In genomic region chr11:45806072-45806933, GRCh38 we compare ENCODE assay signal across 11 cellular contexts. TPM values are rescaled to one million over a fixed set of nuclear protein-coding genes. Genes with fewer than 3 reads are reported as not detected.
A peak's percentile ranks its signal among the peaks of the same experiment; 100 is the strongest.
DNase-seq lines count a peak whose midpoint lies in the region; ATAC-seq, FAIRE-seq and TF ChIP-seq lines count a peak whose summit lies in the region.
"Had no signal": no experiment of that assay in that cellular context is flagged by ENCODE, and none has a peak within 500 bp of the region (broad histone marks: within the 10 kb centered on the region; RNA-seq: fewer than 3 reads in every experiment).

No MANE protein-coding gene starts in this region.

- no peak for TF ChIP-seq CTCF in kidney (IDR thresholded peaks at IDR 0.05; ENCODE audit: borderline replicate concordance, extremely low read depth, insufficient read depth)
- TF ChIP-seq CTCF in thoracic aorta (IDR thresholded peaks at IDR 0.05): no peak

- FAIRE-seq in kidney (lab: Jason Lieb, UNC): no peak
- FAIRE-seq: islet of Langerhans had no signal

- peak overlapping the region; percentile 21 for H3K27ac Mint-ChIP-seq in activated CD4-positive, alpha-beta T cell treated with anti-CD3 and anti-CD28 coated beads, Interleukin-2, amount 10 ng/mL, durations not matched to agents 7 days and 5 days
- H3K27ac Mint-ChIP-seq in activated naive CD8-positive, alpha-beta T cell treated with anti-CD3 and anti-CD28 coated beads, Interleukin-2, amount 10 ng/mL, durations not matched to agents 7 days and 5 days: peak overlapping the region; percentile 69

- no peaks in the 10 kb centered on the region for H3K27me3 Mint-ChIP-seq in activated CD4-positive, alpha-beta T cell treated with anti-CD3 and anti-CD28 coated beads, Interleukin-2, amount 10 ng/mL, durations not matched to agents 7 days and 5 days
- no peaks in the 10 kb centered on the region for H3K27me3 Mint-ChIP-seq in activated naive CD8-positive, alpha-beta T cell treated with anti-CD3 and anti-CD28 coated beads, Interleukin-2, amount 10 ng/mL, durations not matched to agents 7 days and 5 days

- CTCF ChIA-PET in activated CD4-positive, alpha-beta T cell treated with anti-CD3 and anti-CD28 coated beads, Interleukin-2, amount 10 ng/mL, durations not matched to agents 7 days and 5 days (lab: Charles Lee): interaction anchor here (0.6 to 1.6 kb wide), 2 partner anchors 11 to 492 kb away, joined by 3 to 9 read pairs; no protein-coding TSS in a partner anchor

- H3K36me3 Mint-ChIP-seq in activated CD4-positive, alpha-beta T cell treated with anti-CD3 and anti-CD28 coated beads, Interleukin-2, amount 10 ng/mL, durations not matched to agents 7 days and 5 days (ENCODE audit: low read depth): peaks cover 18% of the 10 kb centered on the region
- peaks cover 13% of the 10 kb centered on the region for H3K36me3 Mint-ChIP-seq in activated naive CD8-positive, alpha-beta T cell treated with anti-CD3 and anti-CD28 coated beads, Interleukin-2, amount 10 ng/mL, durations not matched to agents 7 days and 5 days

- no peaks in the 10 kb centered on the region for H3K9me3 Mint-ChIP-seq in activated CD4-positive, alpha-beta T cell treated with anti-CD3 and anti-CD28 coated beads, Interleukin-2, amount 10 ng/mL, durations not matched to agents 7 days and 5 days
- H3K9me3 Mint-ChIP-seq in activated naive CD8-positive, alpha-beta T cell treated with anti-CD3 and anti-CD28 coated beads, Interleukin-2, amount 10 ng/mL, durations not matched to agents 7 days and 5 days: no peaks in the 10 kb centered on the region

- POLR2A ChIA-PET in activated CD4-positive, alpha-beta T cell treated with anti-CD3 and anti-CD28 coated beads, Interleukin-2, amount 10 ng/mL, durations not matched to agents 7 days and 5 days (lab: Charles Lee): interaction anchor here (1.6 kb wide), 1 partner anchor 40 kb away, joined by 8 read pairs; the partner anchor contains the start of gene CRY2
- POLR2A ChIA-PET in activated naive CD8-positive, alpha-beta T cell treated with anti-CD3 and anti-CD28 coated beads, Interleukin-2, amount 10 ng/mL, durations not matched to agents 7 days and 5 days (lab: Charles Lee): interaction anchor here (1.7 to 3.1 kb wide), 4 partner anchors 8 to 41 kb away, joined by 5 to 40 read pairs (median 14); partner anchors contain the start of gene CRY2

- H3K9me3 ChIP-seq in kidney (ENCODE audit: control insufficient read depth in 1 of 2, low read length in 2 of 2): no peaks in the 10 kb centered on the region
- H3K9me3 ChIP-seq in thoracic aorta: no peaks in the 10 kb centered on the region
- H3K9me3 ChIP-seq: BE2C had no signal

- H3K36me3 ChIP-seq in kidney (ENCODE audit: control insufficient read depth in 1 of 2, insufficient read depth in 2 of 2, low read length in 2 of 2): peaks cover 6 to 9% of the 10 kb centered on the region in 2 donors
- H3K36me3 ChIP-seq in thoracic aorta: peaks cover 9% of the 10 kb centered on the region
- H3K36me3 ChIP-seq: BE2C had no signal

- H3K4me1 Mint-ChIP-seq in activated CD4-positive, alpha-beta T cell treated with anti-CD3 and anti-CD28 coated beads, Interleukin-2, amount 10 ng/mL, durations not matched to agents 7 days and 5 days: peaks cover 57% of the 10 kb centered on the region
- H3K4me1 Mint-ChIP-seq in activated naive CD8-positive, alpha-beta T cell treated with anti-CD3 and anti-CD28 coated beads, Interleukin-2, amount 10 ng/mL, durations not matched to agents 7 days and 5 days: peaks cover 40% of the 10 kb centered on the region

- peak overlapping the region; percentile 46 to 65 for H3K4me3 ChIP-seq in kidney (ENCODE audit: low read length in 2 of 2)
- peak overlapping the region; percentile 99 for H3K4me3 ChIP-seq in thoracic aorta

- ATAC-seq in activated naive CD8-positive, alpha-beta T cell treated with anti-CD3 and anti-CD28 coated beads, Interleukin-2, amount 10 ng/mL, durations not matched to agents 7 days and 5 days (ENCODE audit: low read depth): no peak
- no peak for ATAC-seq in thoracic aorta (ENCODE audit: insufficient number of reproducible peaks, low FRiP score, low read depth)
- no peak for ATAC-seq in GM21381 (IDR thresholded peaks at IDR 0.05; ENCODE audit: unreplicated experiment)
- ATAC-seq in HG02981 (IDR thresholded peaks at IDR 0.05; ENCODE audit: unreplicated experiment): no peak

- H3K9ac ChIP-seq in kidney (ENCODE audit: low read length in 2 of 2): peak overlapping the region; percentile 2 to 53

- H3K4me1 ChIP-seq in kidney (ENCODE audit: control insufficient read depth in 1 of 2, insufficient read depth in 1 of 2, low read depth in 1 of 2, low read length in 2 of 2): peaks cover 9 to 30% of the 10 kb centered on the region in 2 donors
- peaks cover 25 to 41% of the 10 kb centered on the region in 2 donors for H3K4me1 ChIP-seq in thoracic aorta (ENCODE audit: control insufficient read depth in 1 of 2, low read depth in 2 of 2)
- H3K4me1 ChIP-seq: BE2C had no signal

- peak overlapping the region; percentile 88 for H3K4me3 Mint-ChIP-seq in activated CD4-positive, alpha-beta T cell treated with anti-CD3 and anti-CD28 coated beads, Interleukin-2, amount 10 ng/mL, durations not matched to agents 7 days and 5 days
- peak overlapping the region; percentile 97 for H3K4me3 Mint-ChIP-seq in activated naive CD8-positive, alpha-beta T cell treated with anti-CD3 and anti-CD28 coated beads, Interleukin-2, amount 10 ng/mL, durations not matched to agents 7 days and 5 days

- no peaks in the 10 kb centered on the region for H3K27me3 ChIP-seq in thoracic aorta (replicated peaks; ENCODE audit: insufficient read depth)
- H3K27me3 ChIP-seq: BE2C had no signal

- intact Hi-C loops in kidney (cut with DNase I): no loop called here

- no peak overlapping the region for H3K27ac ChIP-seq in kidney (ENCODE audit: low read depth in 2 of 2, low read length in 2 of 2)
- H3K27ac ChIP-seq in thoracic aorta: no peak overlapping the region
- H3K27ac ChIP-seq: WERI-Rb-1 had no signal

- DNase-seq in activated CD4-positive, alpha-beta T cell treated with anti-CD3 and anti-CD28 coated beads, Interleukin-2, amount 10 ng/mL, durations not matched to agents 7 days and 5 days: no peak
- DNase-seq in activated CD4-positive, alpha-beta T cell treated with anti-CD3 and anti-CD28 coated beads for 48 hours: no peak
- DNase-seq in activated naive CD8-positive, alpha-beta T cell treated with anti-CD3 and anti-CD28 coated beads, Interleukin-2, amount 10 ng/mL, durations not matched to agents 7 days and 5 days: no peak
- DNase-seq in kidney (no peak), thoracic aorta (ENCODE audit: low spot score) (no peak), NCI-H128 (lab: John Stamatoyannopoulos, UW; ENCODE audit: unreplicated experiment) (no peak)
- DNase-seq: WERI-Rb-1 had no signal

RNA-seq across cellular contexts. Expression of gene SLC35C1, which starts 1.4 kb away (rescaled TPM):
- total RNA-seq in activated CD4-positive, alpha-beta T cell treated with anti-CD3 and anti-CD28 coated beads, Interleukin-2, amount 10 ng/mL, durations not matched to agents 7 days and 5 days: 10 to 100 TPM; 18.0 to 18.2 TPM
- 10 to 100 TPM; 18.0 to 20.2 TPM for total RNA-seq in activated naive CD8-positive, alpha-beta T cell treated with anti-CD3 and anti-CD28 coated beads, Interleukin-2, amount 10 ng/mL, durations not matched to agents 7 days and 5 days
- 20.6 TPM for total RNA-seq in kidney
- polyA plus RNA-seq in kidney (ENCODE audit: insufficient read depth, low read depth, low replicate concordance): 5.7 TPM
- total RNA-seq in thoracic aorta: 10 to 100 TPM; 18.8 to 28.4 TPM

RNA-seq across cellular contexts. Expression of gene CRY2, which starts 41.0 kb away (rescaled TPM):
- 10 to 100 TPM; 25.6 to 26.3 TPM for total RNA-seq in activated CD4-positive, alpha-beta T cell treated with anti-CD3 and anti-CD28 coated beads, Interleukin-2, amount 10 ng/mL, durations not matched to agents 7 days and 5 days
- 10 to 100 TPM; 32.4 to 36.9 TPM for total RNA-seq in activated naive CD8-positive, alpha-beta T cell treated with anti-CD3 and anti-CD28 coated beads, Interleukin-2, amount 10 ng/mL, durations not matched to agents 7 days and 5 days
- total RNA-seq in kidney: 44.5 TPM
- polyA plus RNA-seq in kidney (ENCODE audit: insufficient read depth, low read depth, low replicate concordance): 20.7 TPM
- 10 to 100 TPM; 41.2 to 54.4 TPM for total RNA-seq in thoracic aorta
